Comparison of ENCODE assay signal across 24 cellular contexts in the genomic region with DNA sequence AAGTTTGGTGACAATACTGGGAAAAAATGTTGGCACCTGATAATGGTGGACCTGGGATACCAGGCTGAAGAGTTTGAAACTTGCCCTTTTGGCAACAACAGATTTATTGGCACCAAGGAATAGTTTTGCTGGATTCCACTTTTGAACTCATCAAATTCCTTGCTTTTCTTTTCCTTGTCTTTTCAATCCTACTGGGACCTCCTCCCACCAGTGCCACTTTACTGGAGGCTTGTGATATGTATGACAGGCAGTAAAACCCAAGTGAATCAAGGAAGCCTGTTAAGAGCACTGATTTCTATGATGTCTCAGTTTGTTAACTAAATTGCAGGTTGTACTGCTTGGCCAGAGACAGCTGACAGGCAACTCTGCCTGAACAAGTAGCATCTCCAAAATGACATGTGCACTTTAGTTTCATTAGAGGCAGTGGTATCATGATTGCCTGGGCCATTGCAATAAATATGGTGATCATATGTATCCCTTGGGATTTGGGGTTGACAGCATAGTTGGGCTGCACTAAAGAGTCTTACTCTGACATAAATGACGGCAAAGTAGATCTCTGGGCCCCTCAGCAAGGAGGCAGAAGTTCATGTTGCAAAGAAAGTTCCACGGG.
"Had no signal": no experiment of that assay in that cellular context is flagged by ENCODE, and none has a peak within 500 bp of the region (broad histone marks: within the 10 kb centered on the region; RNA-seq: fewer than 3 reads in every experiment).

No MANE protein-coding gene starts in this region.

- H3K9me3 Mint-ChIP-seq: endodermal cell had no signal

- H3K27ac Mint-ChIP-seq: dendritic cell treated with granulocyte-macrophage colony-stimulating factor and Interleukin-4, amounts not matched to agents 40 ng/mL and 50 ng/mL, for 4 days; effector memory CD8-positive, alpha-beta T cell; endodermal cell had no signal

- H3K4me1 ChIP-seq: colonic mucosa, esophagus squamous epithelium, foreskin keratinocyte, gastrocnemius medialis, gastroesophageal sphincter, heart left ventricle, heart right ventricle had no signal

- H3K4me1 Mint-ChIP-seq: endodermal cell had no signal

- H3K9me3 ChIP-seq: colonic mucosa, esophagus muscularis mucosa, esophagus squamous epithelium, gastrocnemius medialis, gastroesophageal sphincter, heart left ventricle, heart right ventricle had no signal

- H3K27me3 ChIP-seq: colonic mucosa, dorsolateral prefrontal cortex, esophagus muscularis mucosa, esophagus squamous epithelium, foreskin keratinocyte, gastrocnemius medialis, gastroesophageal sphincter, heart left ventricle, heart right ventricle had no signal

- H3K4me3 ChIP-seq: colonic mucosa, coronary artery, dorsolateral prefrontal cortex, esophagus muscularis mucosa, esophagus squamous epithelium, gastrocnemius medialis, gastroesophageal sphincter, heart left ventricle, heart right ventricle had no signal

- H3K4me3 Mint-ChIP-seq: dendritic cell treated with granulocyte-macrophage colony-stimulating factor and Interleukin-4, amounts not matched to agents 40 ng/mL and 50 ng/mL, for 4 days; effector memory CD8-positive, alpha-beta T cell; endodermal cell had no signal

- ATAC-seq: effector memory CD8-positive, alpha-beta T cell; esophagus mucosa; foreskin keratinocyte; gastrocnemius medialis; gastroesophageal sphincter; heart left ventricle; heart right ventricle had no signal

- DNase-seq: colonic mucosa; cortex of kidney; dermis blood vessel endothelial cell; dorsolateral prefrontal cortex; effector CD4-positive, alpha-beta T cell; effector CD8-positive, alpha-beta T cell; effector memory CD4-positive, alpha-beta T cell; effector memory CD8-positive, alpha-beta T cell; endodermal cell; erythroblast; esophagus squamous epithelium; foreskin fibroblast; foreskin keratinocyte; foreskin melanocyte; gastrocnemius medialis; glutamatergic neuron; heart left ventricle; heart right ventricle had no signal

- H3K27ac ChIP-seq: colonic mucosa, coronary artery, epithelial cell of prostate, esophagus muscularis mucosa, esophagus squamous epithelium, foreskin keratinocyte, gastrocnemius medialis, gastroesophageal sphincter, heart left ventricle, heart right ventricle had no signal

- H3K36me3 ChIP-seq: colonic mucosa, esophagus muscularis mucosa, esophagus squamous epithelium, gastrocnemius medialis, gastroesophageal sphincter, heart left ventricle, heart right ventricle had no signal

- H3K27me3 Mint-ChIP-seq: dendritic cell treated with granulocyte-macrophage colony-stimulating factor and Interleukin-4, amounts not matched to agents 40 ng/mL and 50 ng/mL, for 4 days; effector memory CD8-positive, alpha-beta T cell had no signal
